In genomic region chr1:182029002-182029378, GRCh38 we compare ENCODE assay signal across 9 cellular contexts. TPM values are rescaled to one million over a fixed set of nuclear protein-coding genes. Genes with fewer than 3 reads are reported as not detected.
DNase-seq lines count a peak whose midpoint lies in the region; ATAC-seq, FAIRE-seq and TF ChIP-seq lines count a peak whose summit lies in the region.
"Had no signal": no experiment of that assay in that cellular context is flagged by ENCODE, and none has a peak within 500 bp of the region (broad histone marks: within the 10 kb centered on the region; RNA-seq: fewer than 3 reads in every experiment).

No MANE protein-coding gene starts in this region.

- H3K9me3 ChIP-seq in astrocyte (ENCODE audit: insufficient read depth, low read depth, low read length) = no peaks in the 10 kb centered on the region
- H3K9me3 ChIP-seq in right lobe of liver = no peaks in the 10 kb centered on the region
- H3K9me3 ChIP-seq in tibial nerve = no peaks in the 10 kb centered on the region

- FAIRE-seq in astrocyte (lab: Jason Lieb, UNC) = no peak
- FAIRE-seq: colon had no signal

- peak overlapping the region; percentile 86 for H3K4me2 ChIP-seq in astrocyte (ENCODE audit: low read length)

- H3K27ac Mint-ChIP-seq in activated T-cell treated with anti-CD3 and anti-CD28 coated beads, Interleukin-2, amount 50 U/mL, for 24 hours = peak overlapping the region; percentile 93
- peak overlapping the region; percentile 99 for H3K27ac Mint-ChIP-seq in astrocyte (ENCODE audit: unreplicated experiment)

- DNase-seq in activated T-cell treated with anti-CD3 and anti-CD28 coated beads, Interleukin-2, amount 50 U/mL, for 24 hours = no peak
- DNase-seq in activated T-cell treated with anti-CD3 and anti-CD28 coated beads for 4 hours (no peak), astrocyte (ENCODE audit: low read depth) (no peak), right lobe of liver (no peak), tibial nerve (ENCODE audit: low spot score in 2 of 2) (no peak), DMS153 treated with DMSO at 0.1 percent for 48 hours (lab: John Stamatoyannopoulos, UW; ENCODE audit: unreplicated experiment) (no peak), hippocampal formation (lab: John Stamatoyannopoulos, UW) (no peak)

- peak overlapping the region; percentile 86 for H2AFZ ChIP-seq in astrocyte (ENCODE audit: low read depth, low read length)

- H3K9me3 Mint-ChIP-seq in activated T-cell treated with anti-CD3 and anti-CD28 coated beads, Interleukin-2, amount 50 U/mL, for 24 hours = no peaks in the 10 kb centered on the region
- peaks cover 3% of the 10 kb centered on the region for H3K9me3 Mint-ChIP-seq in astrocyte (ENCODE audit: unreplicated experiment)

- H3K4me1 Mint-ChIP-seq in activated T-cell treated with anti-CD3 and anti-CD28 coated beads, Interleukin-2, amount 50 U/mL, for 24 hours (ENCODE audit: low read depth) = peaks cover 14% of the 10 kb centered on the region
- peaks cover 9% of the 10 kb centered on the region for H3K4me1 Mint-ChIP-seq in astrocyte (ENCODE audit: low read depth, unreplicated experiment)

- no peaks in the 10 kb centered on the region for H3K4me1 ChIP-seq in astrocyte (ENCODE audit: insufficient read depth, low read length)
- peaks cover 0 to 6% (median 3%) of the 10 kb centered on the region in 4 donors for H3K4me1 ChIP-seq in right lobe of liver
- H3K4me1 ChIP-seq in tibial nerve = peaks cover 0 to 18% (median 2%) of the 10 kb centered on the region in 4 donors

- no peaks in the 10 kb centered on the region for H3K27me3 Mint-ChIP-seq in activated T-cell treated with anti-CD3 and anti-CD28 coated beads, Interleukin-2, amount 50 U/mL, for 24 hours
- peaks cover 1% of the 10 kb centered on the region for H3K27me3 Mint-ChIP-seq in astrocyte (ENCODE audit: low read depth, unreplicated experiment)

- no peak for TF ChIP-seq CTCF in astrocyte (IDR thresholded peaks at IDR 0.05; ENCODE audit: insufficient read depth, low read depth, low read length)
- TF ChIP-seq CTCF in right lobe of liver (IDR thresholded peaks at IDR 0.05) = no peak
- no peak for TF ChIP-seq CTCF in tibial nerve (IDR thresholded peaks at IDR 0.05)

- H3K27ac ChIP-seq in astrocyte (ENCODE audit: low read depth, low read length) (no peak overlapping the region), right lobe of liver (peak overlapping the region; percentile 55 to 62 (median 56)), tibial nerve (peak overlapping the region; percentile 71 to 90 (median 86))

- H3K9ac ChIP-seq in astrocyte (ENCODE audit: low read length) = peak overlapping the region; percentile 46

- H3K4me3 ChIP-seq in astrocyte (ENCODE audit: insufficient read depth, low read depth, low read length) (peak overlapping the region; percentile 55), right lobe of liver (peak overlapping the region; percentile 51 to 71 (median 68)), tibial nerve (peak overlapping the region; percentile 42 to 78 (median 68))

- peaks cover 5% of the 10 kb centered on the region for H3K36me3 Mint-ChIP-seq in activated T-cell treated with anti-CD3 and anti-CD28 coated beads, Interleukin-2, amount 50 U/mL, for 24 hours (ENCODE audit: low read depth)
- H3K36me3 Mint-ChIP-seq in astrocyte (ENCODE audit: low read depth, unreplicated experiment) = peaks cover 2% of the 10 kb centered on the region

- H3K27me3 ChIP-seq in astrocyte (ENCODE audit: insufficient read depth, low read length) (no peaks in the 10 kb centered on the region), right lobe of liver (no peaks in the 10 kb centered on the region), tibial nerve (no peaks in the 10 kb centered on the region)

- TF ChIP-seq POLR2A in right lobe of liver (IDR thresholded peaks at IDR 0.05) (no peak), tibial nerve (IDR thresholded peaks at IDR 0.05) (no peak)

- peak overlapping the region; percentile 86 for H3K4me3 Mint-ChIP-seq in activated T-cell treated with anti-CD3 and anti-CD28 coated beads, Interleukin-2, amount 50 U/mL, for 24 hours
- H3K4me3 Mint-ChIP-seq in astrocyte (ENCODE audit: unreplicated experiment) = peak overlapping the region; percentile 99

- ATAC-seq in right lobe of liver = no peak
- no peak for ATAC-seq in HG02852 (IDR thresholded peaks at IDR 0.05; ENCODE audit: unreplicated experiment)

- TF ChIP-seq EP300 in tibial nerve (IDR thresholded peaks at IDR 0.05) = no peak

- WGBS in right lobe of liver (ENCODE audit: insufficient coverage, low coverage, low lambda C conversion rate, missing lambda C conversion rate) = 0% methylated on average over 2 of the region's 2 CpGs
- WGBS in tibial nerve, 2 donors = 4 to 5% methylated on average over 2 of the region's 2 CpGs

- no peaks in the 10 kb centered on the region for H3K79me2 ChIP-seq in astrocyte (ENCODE audit: insufficient read depth, low read length)

- H3K36me3 ChIP-seq in astrocyte (ENCODE audit: insufficient read depth, low read length) = no peaks in the 10 kb centered on the region
- H3K36me3 ChIP-seq in right lobe of liver = no peaks in the 10 kb centered on the region
- no peaks in the 10 kb centered on the region for H3K36me3 ChIP-seq in tibial nerve

- no peaks in the 10 kb centered on the region for H4K20me1 ChIP-seq in astrocyte (ENCODE audit: insufficient read depth, low read length)

- intact Hi-C loops in right lobe of liver (cut with DNase I) = no loop called here

RNA-seq across cellular contexts. Expression of gene ZNF648, which starts 32.5 kb away (rescaled TPM):
- not detected in 2 replicates for total RNA-seq in astrocyte
- 1 to 10 TPM in 1 of 6 experiments, under 1 TPM in 5; 0.35 to 1.5 (median 0.57) TPM for total RNA-seq in right lobe of liver
- total RNA-seq in tibial nerve = 1 to 10 TPM in 2 of 4 donors, under 1 TPM in 2; 0.20 to 1.5 (median 1.2) TPM
